ENCODE assay signal across 10 cellular contexts in the genomic region with DNA sequence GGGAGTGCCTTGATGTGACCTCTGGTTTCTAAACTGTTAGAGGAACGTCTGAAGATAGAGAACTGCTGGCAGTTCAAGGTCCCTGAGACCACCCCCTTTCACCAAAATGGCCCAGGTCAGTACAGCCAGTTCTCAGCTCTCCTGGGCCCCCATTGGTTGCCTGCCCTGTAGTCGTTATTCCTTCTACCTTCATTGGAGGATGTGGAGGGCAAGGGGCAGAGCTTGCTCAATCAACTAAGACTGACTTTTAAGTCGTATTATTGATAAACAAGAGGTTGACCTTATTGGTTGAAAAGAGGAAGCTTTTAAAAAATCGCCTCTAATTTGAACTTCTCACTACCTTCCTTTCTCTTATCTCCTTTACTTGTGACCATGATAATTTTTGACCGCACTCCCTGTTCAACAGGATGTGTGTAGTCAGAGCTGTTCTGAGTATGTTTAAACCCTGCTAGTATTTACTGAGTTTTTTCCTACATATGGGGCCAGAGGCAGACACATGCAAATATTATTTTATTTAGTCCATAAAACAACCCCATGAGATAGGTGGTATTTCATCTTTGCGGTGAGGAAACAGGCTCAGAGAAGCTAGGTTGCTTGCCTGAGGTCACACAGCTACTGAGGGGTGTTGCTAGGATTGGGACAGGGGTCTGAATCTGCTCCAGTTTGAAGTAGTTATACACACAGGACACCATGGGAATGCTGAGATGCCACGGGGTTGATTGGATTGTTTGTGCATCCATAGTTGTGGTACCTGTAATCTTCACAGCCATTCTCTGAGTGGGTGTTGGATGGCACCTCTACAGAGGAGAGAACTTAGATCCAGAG. TPM values are rescaled to one million over a fixed set of nuclear protein-coding genes. Genes with fewer than 3 reads are reported as not detected.
DNase-seq lines count a peak whose midpoint lies in the region; ATAC-seq and TF ChIP-seq lines count a peak whose summit lies in the region.
"Had no signal": no experiment of that assay in that cellular context is flagged by ENCODE, and none has a peak within 500 bp of the region (broad histone marks: within the 10 kb centered on the region; RNA-seq: fewer than 3 reads in every experiment).

No MANE protein-coding gene starts in this region.

- BruUV-seq in MCF 10A (replicated peaks; lab: Mats Ljungman, UMichigan) = no TSS peak

- H3K27ac ChIP-seq in CD4-positive, alpha-beta T cell (ENCODE audit: low read depth, low read length) = peak overlapping the region; percentile 24
- H3K27ac ChIP-seq in OCI-LY3 (ENCODE audit: low read length) = no peak overlapping the region
- peak overlapping the region; percentile 95 for H3K27ac ChIP-seq in lower lobe of right lung
- H3K27ac ChIP-seq in substantia nigra (ENCODE audit: low read depth, low read length, poor library complexity, severe bottlenecking) = no peak overlapping the region

- intact Hi-C loops in CD4-positive, alpha-beta T cell (cut with DNase I, micrococcal nuclease) = no loop called here
- intact Hi-C loops in lower lobe of right lung (cut with DNase I) (no loop called here), MCF 10A (cut with micrococcal nuclease) (no loop called here)

- no peaks in the 10 kb centered on the region for H3K9me3 ChIP-seq in CD4-positive, alpha-beta T cell (ENCODE audit: control insufficient read depth, low read length)
- H3K9me3 ChIP-seq in OCI-LY3 (ENCODE audit: insufficient read depth, low read length) = no peaks in the 10 kb centered on the region
- H3K9me3 ChIP-seq in lower lobe of right lung = no peaks in the 10 kb centered on the region

- ATAC-seq in CD4-positive, alpha-beta T cell (ENCODE audit: poor library complexity) = no peak
- ATAC-seq in GM19452 (IDR thresholded peaks at IDR 0.05; ENCODE audit: unreplicated experiment) (peak; percentile 30), lower lobe of right lung (no peak), HG03520 (IDR thresholded peaks at IDR 0.05; ENCODE audit: unreplicated experiment) (no peak)
- ATAC-seq: activated CD4-positive, CD25-positive, alpha-beta regulatory T cell treated with anti-CD3 and anti-CD28 coated beads, Interleukin-2, amount 50 U/mL, for 24 hours had no signal

- peak overlapping the region; percentile 90; the same call in 1 of the 2 replicates for H3K4me3 ChIP-seq in OCI-LY3 (ENCODE audit: low read length)
- no peak overlapping the region for H3K4me3 ChIP-seq in lower lobe of right lung

- no peaks in the 10 kb centered on the region for H3K9me3 Mint-ChIP-seq in CD4-positive, alpha-beta T cell
- no peaks in the 10 kb centered on the region for H3K9me3 Mint-ChIP-seq in MCF 10A (ENCODE audit: unreplicated experiment)

- peaks cover 37% of the 10 kb centered on the region for H3K36me3 ChIP-seq in OCI-LY3 (replicated peaks; ENCODE audit: low read depth, low read length)
- H3K36me3 ChIP-seq in lower lobe of right lung = peaks cover 24% of the 10 kb centered on the region

- H3K9ac ChIP-seq in OCI-LY3 (ENCODE audit: low read length) = no peak overlapping the region

- peaks cover 8% of the 10 kb centered on the region for H3K36me3 Mint-ChIP-seq in CD4-positive, alpha-beta T cell (ENCODE audit: low read depth)
- H3K36me3 Mint-ChIP-seq in MCF 10A (ENCODE audit: insufficient read depth, unreplicated experiment) = no peaks in the 10 kb centered on the region

- no peak overlapping the region for H2AFZ ChIP-seq in OCI-LY3 (ENCODE audit: low read depth, low read length)

- POLR2A ChIA-PET in CD4-positive, alpha-beta T cell (lab: Charles Lee) = interaction anchor here (1.3 kb wide), 2 partner anchors 20 to 63 kb away, joined by 3 read pairs; no protein-coding TSS in a partner anchor
- POLR2A ChIA-PET in MCF 10A (lab: Yijun Ruan, JAX) = interaction anchor here (1.6 kb wide), 1 partner anchor 10 kb away, joined by 4 read pairs; no protein-coding TSS in a partner anchor

- CTCF ChIA-PET in CD4-positive, alpha-beta T cell (lab: Charles Lee) = interaction anchor here (0.8 to 1.3 kb wide), 2 partner anchors 10 to 105 kb away, joined by 3 to 4 read pairs; no protein-coding TSS in a partner anchor
- CTCF ChIA-PET in MCF 10A (lab: Yijun Ruan, JAX) = interaction anchor here (0.9 to 1.4 kb wide), 2 partner anchors 11 to 151 kb away, joined by 4 read pairs; no protein-coding TSS in a partner anchor

- H3K27ac Mint-ChIP-seq in CD4-positive, alpha-beta T cell = peak overlapping the region; percentile 90
- no peak overlapping the region for H3K27ac Mint-ChIP-seq in MCF 10A (ENCODE audit: low read depth, unreplicated experiment)

- H4K20me1 ChIP-seq in OCI-LY3 (ENCODE audit: insufficient read depth, low read length) = peaks cover 61% of the 10 kb centered on the region

- TF ChIP-seq CTCF in CD4-positive, alpha-beta T cell (IDR thresholded peaks at IDR 0.05) = no peak
- TF ChIP-seq CTCF in OCI-LY3 (IDR thresholded peaks at IDR 0.05; ENCODE audit: low read depth, low read length) = no peak
- no peak for TF ChIP-seq CTCF in lower lobe of right lung (IDR thresholded peaks at IDR 0.05)
- TF ChIP-seq CTCF in MCF 10A (IDR thresholded peaks at IDR 0.05; ENCODE audit: unreplicated experiment) = no peak

- H3K4me3 Mint-ChIP-seq in CD4-positive, alpha-beta T cell = peak overlapping the region; percentile 92
- no peak overlapping the region for H3K4me3 Mint-ChIP-seq in MCF 10A (ENCODE audit: unreplicated experiment)

- H3K4me1 Mint-ChIP-seq in CD4-positive, alpha-beta T cell (ENCODE audit: low read depth) = peaks cover 79% of the 10 kb centered on the region
- peaks cover 16% of the 10 kb centered on the region for H3K4me1 Mint-ChIP-seq in MCF 10A (ENCODE audit: insufficient read depth, unreplicated experiment)

- DNase-seq in CD4-positive, alpha-beta T cell = no peak
- DNase-seq in lower lobe of right lung (no peak), substantia nigra (lab: John Stamatoyannopoulos, UW) (no peak), MCF 10A (ENCODE audit: unreplicated experiment) (no peak), NCI-H2171 (lab: John Stamatoyannopoulos, UW) (no peak)
- DNase-seq: IMR-90 had no signal

- peaks cover 63% of the 10 kb centered on the region for H3K79me2 ChIP-seq in OCI-LY3 (ENCODE audit: low read length)

- H3K4me1 ChIP-seq in OCI-LY3 (ENCODE audit: low read length) = peaks cover 67% of the 10 kb centered on the region
- H3K4me1 ChIP-seq in lower lobe of right lung = peaks cover 72% of the 10 kb centered on the region

- no peaks in the 10 kb centered on the region for H3K27me3 Mint-ChIP-seq in CD4-positive, alpha-beta T cell
- H3K27me3 Mint-ChIP-seq in MCF 10A (ENCODE audit: insufficient read depth, unreplicated experiment) = no peaks in the 10 kb centered on the region

- H3K4me2 ChIP-seq in OCI-LY3 (ENCODE audit: low read length) = peak overlapping the region; percentile 98

- H3K27me3 ChIP-seq in CD4-positive, alpha-beta T cell (ENCODE audit: control insufficient read depth, insufficient read depth, low read length) = no peaks in the 10 kb centered on the region
- H3K27me3 ChIP-seq in OCI-LY3 (ENCODE audit: low read depth, low read length) (no peaks in the 10 kb centered on the region), lower lobe of right lung (ENCODE audit: low read depth) (no peaks in the 10 kb centered on the region)

RNA-seq across cellular contexts. Expression of gene ATP6V1E2, which starts 2.9 kb away (rescaled TPM):
- 1 to 10 TPM; 6.0 to 7.1 TPM for total RNA-seq in CD4-positive, alpha-beta T cell
- total RNA-seq in lower lobe of right lung (9.5 TPM), MCF 10A (2022) (11.9 and 18.4 TPM in 2 replicates)

RNA-seq across cellular contexts. Expression of gene RHOQ, which starts 2.9 kb away (rescaled TPM):
- 10 to 100 TPM; 15.1 to 16.5 TPM for total RNA-seq in CD4-positive, alpha-beta T cell
- total RNA-seq in lower lobe of right lung (88.5 TPM), MCF 10A (2022) (30.4 and 44.8 TPM in 2 replicates)

Comparison
In these comparisons a context has a peak if more than half of its experiments do, and no peak if none do; other contexts are left out.
1. H3K27ac ChIP-seq: peak in CD4-positive, alpha-beta T cell (single experiment) and lower lobe of right lung (single experiment); none in OCI-LY3 (single experiment) and substantia nigra (single experiment).